ENCODE assay signal across 11 cellular contexts in genomic region chr6:158766621-158767435, GRCh38. TPM values are rescaled to one million over a fixed set of nuclear protein-coding genes. Genes with fewer than 3 reads are reported as not detected.
DNase-seq lines count a peak whose midpoint lies in the region; ATAC-seq and TF ChIP-seq lines count a peak whose summit lies in the region.
"Had no signal": no experiment of that assay in that cellular context is flagged by ENCODE, and none has a peak within 500 bp of the region (broad histone marks: within the 10 kb centered on the region; RNA-seq: fewer than 3 reads in every experiment).

No MANE protein-coding gene starts in this region.

- peak; percentile 61 for DNase-seq in cardiac septum (ENCODE audit: low spot score)
- DNase-seq in heart right ventricle, result no peak
- no peak for DNase-seq in WTC11 (ENCODE audit: low spot score)
- DNase-seq in immature natural killer cell, result no peak
- DNase-seq in type B pancreatic cell (ENCODE audit: extremely low spot score, unreplicated experiment), result no peak
- DNase-seq in RKO (ENCODE audit: low spot score), result no peak
- DNase-seq in AG20443 (ENCODE audit: low spot score), result no peak
- DNase-seq in NCI-H510A (lab: John Stamatoyannopoulos, UW), result no peak
- DNase-seq: activated CD4-positive, CD25-positive, alpha-beta regulatory T cell; left cardiac atrium; stimulated activated CD8-positive, alpha-beta memory T cell treated with anti-CD3 and anti-CD28 coated beads, Interleukin-4, amount 100 ng/mL, for 48 hours had no signal

- no peaks in the 10 kb centered on the region for H3K9me3 Mint-ChIP-seq in WTC11
- H3K9me3 Mint-ChIP-seq in immature natural killer cell, result no peaks in the 10 kb centered on the region
- no peaks in the 10 kb centered on the region for H3K9me3 Mint-ChIP-seq in type B pancreatic cell

- POLR2A ChIA-PET in WTC11 (lab: Charles Lee), result no interaction called here

- H3K4me1 ChIP-seq in heart right ventricle, result peaks cover 12 to 57% (median 40%) of the 10 kb centered on the region in 9 donors

- no peaks in the 10 kb centered on the region for H3K27me3 ChIP-seq in heart right ventricle

- no peaks in the 10 kb centered on the region for H3K27me3 Mint-ChIP-seq in WTC11 (ENCODE audit: low read depth)
- peaks cover 22 to 40% (median 32%) of the 10 kb centered on the region in 3 donors for H3K27me3 Mint-ChIP-seq in immature natural killer cell (ENCODE audit: low read depth in 3 of 3)
- H3K27me3 Mint-ChIP-seq in type B pancreatic cell, result no peaks in the 10 kb centered on the region

- ATAC-seq in heart right ventricle, result no peak
- no peak for ATAC-seq in WTC11
- ATAC-seq: left cardiac atrium had no signal

- H3K27ac Mint-ChIP-seq in WTC11, result peak overlapping the region; percentile 19
- H3K27ac Mint-ChIP-seq in immature natural killer cell, result peak overlapping the region in 4 of 6 donors; percentile 39 to 61 (median 54)
- H3K27ac Mint-ChIP-seq in type B pancreatic cell, result peak overlapping the region; percentile 12

- H3K9me3 ChIP-seq in heart right ventricle, result no peaks in the 10 kb centered on the region

- CTCF ChIA-PET in WTC11 (lab: Charles Lee), result interaction anchor here (1.2 to 2.8 kb wide), 3 partner anchors 14 to 204 kb away, joined by 3 to 9 read pairs (median 5); no protein-coding TSS in a partner anchor

- no peak overlapping the region for H3K4me3 Mint-ChIP-seq in WTC11
- no peak overlapping the region for H3K4me3 Mint-ChIP-seq in immature natural killer cell
- H3K4me3 Mint-ChIP-seq in type B pancreatic cell, result no peak overlapping the region

- peaks cover 72% of the 10 kb centered on the region for H3K36me3 Mint-ChIP-seq in WTC11
- H3K36me3 Mint-ChIP-seq in immature natural killer cell, result peaks cover 17 to 68% (median 22%) of the 10 kb centered on the region in 3 donors
- H3K36me3 Mint-ChIP-seq in type B pancreatic cell, result peaks cover 44% of the 10 kb centered on the region

- peaks cover 0 to 98% (median 62%) of the 10 kb centered on the region in 9 donors for H3K36me3 ChIP-seq in heart right ventricle

- H3K4me1 Mint-ChIP-seq in WTC11, result peaks cover 7% of the 10 kb centered on the region
- H3K4me1 Mint-ChIP-seq in immature natural killer cell, result peaks cover 14 to 15% of the 10 kb centered on the region in 2 donors
- peaks cover 37% of the 10 kb centered on the region for H3K4me1 Mint-ChIP-seq in type B pancreatic cell (ENCODE audit: unreplicated experiment)

- TF ChIP-seq CTCF in heart right ventricle (IDR thresholded peaks at IDR 0.05) (no peak), WTC11 (IDR thresholded peaks at IDR 0.05) (no peak), type B pancreatic cell (conservative IDR thresholded peaks at IDR 0.05) (no peak)

- peak overlapping the region in 2 of 10 donors; percentile 6 to 15 for H3K27ac ChIP-seq in heart right ventricle

- H3K4me3 ChIP-seq in heart right ventricle, result no peak overlapping the region

- WGBS in heart right ventricle, 2 donors, result 88% methylated on average over 37 of the region's 37 CpGs

- intact Hi-C loops in cardiac septum (cut with DNase I), result no loop called here
- intact Hi-C loops in heart right ventricle (cut with DNase I), result no loop called here

TF ChIP-seq in WTC11, 78 proteins besides CTCF, POLR2A, EP300 and RAD21:
- TF ChIP-seq ETV6 (CRISPR knock-in tag; IDR thresholded peaks at IDR 0.05) (no peak), ZNF396 (CRISPR knock-in tag; IDR thresholded peaks at IDR 0.05; ENCODE audit: borderline replicate concordance) (no peak), FOXK1 (CRISPR knock-in tag; IDR thresholded peaks at IDR 0.05) (no peak), ESRRA (CRISPR knock-in tag; IDR thresholded peaks at IDR 0.05; ENCODE audit: borderline replicate concordance) (no peak), SMAD3 (CRISPR knock-in tag; IDR thresholded peaks at IDR 0.05; ENCODE audit: borderline replicate concordance) (no peak), NR1H2 (CRISPR knock-in tag; IDR thresholded peaks at IDR 0.05) (no peak), TEAD4 (CRISPR knock-in tag; IDR thresholded peaks at IDR 0.05) (no peak), ZNF416 (CRISPR knock-in tag; IDR thresholded peaks at IDR 0.05) (no peak), NFATC4 (CRISPR knock-in tag; IDR thresholded peaks at IDR 0.05) (no peak), E2F5 (CRISPR knock-in tag; IDR thresholded peaks at IDR 0.05) (no peak), ZNF317 (CRISPR knock-in tag; IDR thresholded peaks at IDR 0.05; ENCODE audit: borderline replicate concordance, low read depth) (no peak), TP53 (CRISPR knock-in tag; IDR thresholded peaks at IDR 0.05) (no peak), ZNF671 (CRISPR knock-in tag; IDR thresholded peaks at IDR 0.05) (no peak)
- TF ChIP-seq, protein P1, sequence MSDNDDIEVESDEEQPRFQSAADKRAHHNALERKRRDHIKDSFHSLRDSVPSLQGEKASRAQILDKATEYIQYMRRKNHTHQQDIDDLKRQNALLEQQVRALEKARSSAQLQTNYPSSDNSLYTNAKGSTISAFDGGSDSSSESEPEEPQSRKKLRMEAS (CRISPR knock-in tag; IDR thresholded peaks at IDR 0.05), result no peak
- TF ChIP-seq, protein P2, sequence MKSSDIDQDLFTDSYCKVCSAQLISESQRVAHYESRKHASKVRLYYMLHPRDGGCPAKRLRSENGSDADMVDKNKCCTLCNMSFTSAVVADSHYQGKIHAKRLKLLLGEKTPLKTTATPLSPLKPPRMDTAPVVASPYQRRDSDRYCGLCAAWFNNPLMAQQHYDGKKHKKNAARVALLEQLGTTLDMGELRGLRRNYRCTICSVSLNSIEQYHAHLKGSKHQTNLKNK (CRISPR knock-in tag; IDR thresholded peaks at IDR 0.05), result no peak

RNA-seq across cellular contexts. Expression of gene EZR, which starts 52.3 kb away (rescaled TPM):
- total RNA-seq in cardiac septum (141 TPM), heart right ventricle (100 to 1,000 TPM; 148 to 227 (median 186) TPM), WTC11 (2021) (194 to 215 TPM (median 199 TPM) in 3 replicates), type B pancreatic cell (ENCODE audit: low replicate concordance) (166 and 349 TPM in 2 replicates)
- polyA plus RNA-seq in heart right ventricle (100 to 1,000 TPM in 1 of 2 donors, 10 to 100 TPM in 1; 90.3 to 322 TPM), immature natural killer cell (100 to 1,000 TPM; 129 to 153 (median 139) TPM)
